In the genomic region with DNA sequence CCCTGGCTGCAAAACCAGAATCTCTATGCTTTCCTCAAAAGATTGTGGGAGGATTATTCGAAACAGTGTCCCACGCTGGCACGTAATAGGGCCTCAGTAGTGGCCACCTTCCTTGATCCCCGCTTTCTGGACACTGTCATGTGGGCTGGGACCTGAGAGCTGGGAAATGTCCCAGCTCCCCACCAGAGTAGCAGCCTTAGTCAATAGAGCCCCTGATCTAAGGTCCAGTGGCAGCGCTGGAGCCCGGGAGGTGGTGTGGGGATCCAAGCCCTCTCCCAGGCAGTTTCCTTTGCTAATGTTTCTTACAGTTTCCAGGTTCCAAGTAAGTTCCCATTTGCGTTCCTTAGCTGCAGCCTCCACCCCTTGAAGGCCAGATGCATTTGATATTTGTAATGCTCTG, we compare ENCODE assay signal across 19 cellular contexts.
DNase-seq lines count a peak whose midpoint lies in the region; ATAC-seq and TF ChIP-seq lines count a peak whose summit lies in the region.
"Had no signal": no experiment of that assay in that cellular context is flagged by ENCODE, and none has a peak within 500 bp of the region (broad histone marks: within the 10 kb centered on the region; RNA-seq: fewer than 3 reads in every experiment).

No MANE protein-coding gene starts in this region.

- H3K4me1 Mint-ChIP-seq in brain: peaks cover 79% of the 10 kb centered on the region

- peaks cover 0 to 4% of the 10 kb centered on the region in 2 donors for H3K36me3 ChIP-seq in lung (ENCODE audit: control insufficient read depth in 2 of 2, insufficient read depth in 2 of 2, low read length in 2 of 2)

- H3K27ac ChIP-seq in lung (ENCODE audit: low read depth in 1 of 2, low read length in 1 of 2): no peak overlapping the region
- H3K27ac ChIP-seq: RWPE1 had no signal

- H3K4me1 ChIP-seq in lung (ENCODE audit: control insufficient read depth in 2 of 2, insufficient read depth in 2 of 2, low read length in 2 of 2): peaks cover 0 to 1% of the 10 kb centered on the region in 2 donors

- TF ChIP-seq CTCF in brain (conservative IDR thresholded peaks at IDR 0.05): no peak
- no peak for TF ChIP-seq CTCF in lung (IDR thresholded peaks at IDR 0.05; ENCODE audit: control extremely low read depth, extremely low read depth)
- TF ChIP-seq CTCF in GM13977 (IDR thresholded peaks at IDR 0.05; ENCODE audit: extremely low read depth, insufficient read depth, missing control alignments): no peak

- no peak overlapping the region for H3K4me3 Mint-ChIP-seq in brain
- H3K4me3 Mint-ChIP-seq: CD8-positive, alpha-beta memory T cell had no signal

- H3K27me3 ChIP-seq in lung (ENCODE audit: control insufficient read depth, insufficient read depth): no peaks in the 10 kb centered on the region
- H3K27me3 ChIP-seq: BLaER1 treated with 17β-estradiol and CSF1 and Interleukin-3, amounts not matched to agents 10 nM and 100 nM had no signal

- H3K27me3 Mint-ChIP-seq in brain: peaks cover 4% of the 10 kb centered on the region

- no peaks in the 10 kb centered on the region for H3K9me3 ChIP-seq in lung (ENCODE audit: control insufficient read depth in 2 of 2, insufficient read depth in 1 of 2, low read length in 1 of 2)
- H3K9me3 ChIP-seq: BLaER1 treated with 17β-estradiol and CSF1 and Interleukin-3, amounts not matched to agents 10 nM and 100 nM had no signal

- H3K9me3 Mint-ChIP-seq in brain: no peaks in the 10 kb centered on the region
- H3K9me3 Mint-ChIP-seq: CD8-positive, alpha-beta memory T cell had no signal

- DNase-seq in activated CD8-positive, alpha-beta memory T cell treated with anti-CD3 and anti-CD28 coated beads, Interleukin-2, amount 50 U/mL, for 48 hours: peak; percentile 1
- DNase-seq in activated CD8-positive, alpha-beta memory T cell treated with anti-CD3 and anti-CD28 coated beads, Interleukin-2, amount 50 U/mL, for 4 hours: no peak
- DNase-seq in lung (ENCODE audit: low spot score) (peak; percentile 14), GM13977 (ENCODE audit: low spot score) (no peak), pons (ENCODE audit: low spot score) (no peak)
- peak; percentile 16 for DNase-seq in stimulated activated CD8-positive, alpha-beta memory T cell treated with anti-CD3 and anti-CD28 coated beads, Interleukin-4, amount 100 ng/mL, for 48 hours
- DNase-seq: CD8-positive, alpha-beta memory T cell; DMS79 treated with DMSO at 0.1 percent for 48 hours; KBM-7; MV-4-11; NCI-H1417; NCI-H1930; NCI-H748 treated with DMSO at 0.1 percent for 48 hours; PC-3 had no signal

- no peak overlapping the region for H3K4me3 ChIP-seq in lung
- H3K4me3 ChIP-seq: BLaER1 treated with 17β-estradiol and CSF1 and Interleukin-3, amounts not matched to agents 10 nM and 100 nM; GM12878 had no signal

- peaks cover 31% of the 10 kb centered on the region for H3K36me3 Mint-ChIP-seq in brain

- H3K27ac Mint-ChIP-seq in brain: peak overlapping the region in 4 of 5 experiments; percentile 8 to 91 (median 68)

- 96 to 99% methylated on average over 7 of the region's 7 CpGs for WGBS in lung, 2 donors

- no peak for ATAC-seq in lung (ENCODE audit: insufficient read depth, low FRiP score)
- ATAC-seq in HG03139 (IDR thresholded peaks at IDR 0.05; ENCODE audit: unreplicated experiment): no peak
- ATAC-seq: GM12878, PC-3 had no signal

- in situ Hi-C loops in GM13977 (cut with MboI; ENCODE audit: low pct_unique_long_range_greater_than_20kb, low sequenced_read_pairs, unreplicated experiment): no loop called here

Comparison
In these comparisons a context has a peak if more than half of its experiments do, and no peak if none do; other contexts are left out.
1. DNase-seq: peak in activated CD8-positive, alpha-beta memory T cell treated with anti-CD3 and anti-CD28 coated beads, Interleukin-2, amount 50 U/mL, for 48 hours (single experiment), lung (single experiment) and stimulated activated CD8-positive, alpha-beta memory T cell treated with anti-CD3 and anti-CD28 coated beads, Interleukin-4, amount 100 ng/mL, for 48 hours (single experiment); none in activated CD8-positive, alpha-beta memory T cell treated with anti-CD3 and anti-CD28 coated beads, Interleukin-2, amount 50 U/mL, for 4 hours (single experiment), GM13977 (single experiment) and pons (single experiment).